8 cellular contexts compared by ENCODE assay signal in the genomic region with DNA sequence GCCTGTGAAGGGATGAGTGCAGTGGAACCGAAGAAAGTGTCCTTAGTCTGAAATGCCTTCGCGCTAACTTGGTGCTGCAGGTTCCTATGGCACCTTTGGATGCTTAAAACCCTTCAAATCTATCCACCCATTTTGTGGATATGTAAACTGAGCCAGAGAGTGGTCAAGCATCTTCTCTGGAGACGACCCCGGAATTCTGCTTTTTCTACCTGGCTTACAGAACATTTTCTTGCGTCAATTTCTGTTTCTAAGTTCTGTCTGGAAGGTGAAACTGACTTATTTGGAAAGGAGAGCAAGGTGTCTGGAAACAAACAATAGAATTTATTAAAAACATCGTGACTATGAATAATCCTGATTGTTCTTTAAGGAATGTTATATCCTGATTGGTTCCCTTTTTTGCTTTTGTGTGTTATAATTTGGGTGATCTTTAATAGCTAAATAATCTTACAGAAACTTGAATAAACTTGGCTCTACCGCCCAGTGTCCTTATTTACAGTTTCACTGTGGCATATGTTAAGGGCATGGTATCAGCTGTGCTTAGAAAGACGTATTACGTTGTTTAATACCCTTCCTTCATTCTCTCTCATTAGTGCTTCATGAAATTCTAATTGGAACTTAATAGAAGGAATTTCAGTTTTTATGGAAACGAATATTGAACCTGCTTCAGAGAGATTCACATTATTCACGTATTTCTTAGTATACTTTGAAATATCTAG. TPM values are rescaled to one million over a fixed set of nuclear protein-coding genes. Genes with fewer than 3 reads are reported as not detected.
DNase-seq lines count a peak whose midpoint lies in the region; ATAC-seq, FAIRE-seq and TF ChIP-seq lines count a peak whose summit lies in the region.
"Not testable (repeated sequence)": the region's sequence is repeated elsewhere in the genome, so short reads cannot be mapped to it uniquely, and the experiment has no call there.

No MANE protein-coding gene starts in this region.

- not testable (repeated sequence) for H3K18ac ChIP-seq in H1 (ENCODE audit: extremely low read depth, low read length)

- peak overlapping the region; percentile 32 for H3K4me3 ChIP-seq in CD8-positive, alpha-beta T cell (ENCODE audit: low read depth, low read length)
- H3K4me3 ChIP-seq in HUES6 (ENCODE audit: low read depth, low read length) (peak overlapping the region; percentile 73), H1 (ENCODE audit: extremely low read depth in 1 of 4, insufficient read depth in 2 of 4, low read depth in 3 of 4, low read length in 4 of 4) (peak overlapping the region; percentile 36 to 65 (median 50); a peak in 7 of 8 replicates), iPS-20b (ENCODE audit: low read length) (peak overlapping the region; percentile 72), neuron (ENCODE audit: low read length) (peak overlapping the region; percentile 91), subcutaneous abdominal adipose tissue (ENCODE audit: low read depth in 1 of 5, low read length in 5 of 5) (peak overlapping the region in 4 of 5 donors; percentile 20 to 54 (median 39))

- H3K9ac ChIP-seq in HUES6 (ENCODE audit: low read length): peak overlapping the region; percentile 58
- peak overlapping the region in 1 of 4 experiments; percentile 28; a peak in 1 of 7 replicates for H3K9ac ChIP-seq in H1 (replicated peaks in 1 of 4; ENCODE audit: extremely low read depth in 1 of 4, low read depth in 3 of 4, low read length in 3 of 4)
- peak overlapping the region; percentile 73; the same call in 1 of the 2 replicates for H3K9ac ChIP-seq in iPS-20b (ENCODE audit: low read depth, low read length)
- peak overlapping the region in 2 of 5 donors; percentile 28 to 56 for H3K9ac ChIP-seq in subcutaneous abdominal adipose tissue (ENCODE audit: low read length in 5 of 5)

- not testable (repeated sequence) for H2AK5ac ChIP-seq in H1 (ENCODE audit: low read depth, low read length)

- not testable (repeated sequence) for H3K79me1 ChIP-seq in H1 (ENCODE audit: low read depth, low read length)

- not testable (repeated sequence) for H3K4ac ChIP-seq in H1 (replicated peaks; ENCODE audit: insufficient read length, low read depth, low read length)

- not testable (repeated sequence) for FAIRE-seq in H1 (lab: Jason Lieb, UNC)

- not testable (repeated sequence) for H3K23me2 ChIP-seq in H1 (ENCODE audit: low read depth, low read length)

- H4K5ac ChIP-seq in H1 (ENCODE audit: insufficient read length, low read depth, low read length): not testable (repeated sequence)

- TF ChIP-seq RAD21 in H1 (IDR thresholded peaks at IDR 0.05 in 1 of 2, conservative IDR thresholded peaks at IDR 0.05 in 1 of 2; ENCODE audit: low read depth in 2 of 2, low read length in 2 of 2): not testable (repeated sequence)

- not testable (repeated sequence) for H4K91ac ChIP-seq in H1 (replicated peaks; ENCODE audit: insufficient read length, low read length)

- WGBS in H1 (ENCODE audit: extremely low coverage in 1 of 2, insufficient coverage in 1 of 2, insufficient read length in 1 of 2, insufficient replicate concordance in 2 of 2, low coverage in 1 of 2, low lambda C conversion rate in 2 of 2, missing lambda C conversion rate in 1 of 2), 2 experiments: 12% methylated on average over 9 of the region's 12 CpGs; no CpG with 5 or more reads in 1 of the 2 experiments

- not testable (repeated sequence) for H3K4me1 ChIP-seq in CD8-positive, alpha-beta T cell (ENCODE audit: insufficient read depth, low read length); HUES6 (ENCODE audit: control insufficient read depth, insufficient read depth, low read length); H1 (replicated peaks in 1 of 4; ENCODE audit: control insufficient read depth in 3 of 4, insufficient read depth in 4 of 4, low read length in 3 of 4); iPS-20b (ENCODE audit: insufficient read depth, low read length); neuron (ENCODE audit: insufficient read depth, low read length)
- peaks cover 0 to 13% (median 11%) of the 10 kb centered on the region in 5 donors for H3K4me1 ChIP-seq in subcutaneous abdominal adipose tissue (ENCODE audit: control insufficient read depth in 5 of 5, insufficient read depth in 5 of 5, low read length in 5 of 5)

- not testable (repeated sequence) for H3K27me3 ChIP-seq in CD8-positive, alpha-beta T cell (ENCODE audit: insufficient read depth, low read length); HUES6 (ENCODE audit: control insufficient read depth, insufficient read depth, low read length); H1 (replicated peaks in 1 of 4; ENCODE audit: control insufficient read depth in 3 of 4, extremely low read depth in 1 of 4, insufficient read depth in 3 of 4, low read length in 3 of 4); iPS-20b (ENCODE audit: insufficient read depth, low read length); neuron (ENCODE audit: insufficient read depth, low read length); subcutaneous abdominal adipose tissue (ENCODE audit: control insufficient read depth in 5 of 5, insufficient read depth in 4 of 5, low read length in 5 of 5)

- H3K4me2 ChIP-seq in H1 (ENCODE audit: insufficient read depth in 1 of 2, low read depth in 2 of 2, low read length in 2 of 2): peak overlapping the region; percentile 63 to 64

- H2BK5ac ChIP-seq in H1 (ENCODE audit: low read depth, low read length): not testable (repeated sequence)

- DNase-seq in CD8-positive, alpha-beta T cell: peak in 1 of 7 experiments; percentile 11
- DNase-seq in RKO (ENCODE audit: low spot score): peak; percentile 22
- DNase-seq in activated naive CD4-positive, alpha-beta T cell treated with anti-CD3 and anti-CD28 coated beads, Interleukin-2, amount 10 ng/mL, durations not matched to agents 7 days and 5 days; H1 (ENCODE audit: low read depth in 1 of 2, low spot score in 2 of 2): not testable (repeated sequence)

- H2AFZ ChIP-seq in H1 (ENCODE audit: low read length); neuron (ENCODE audit: low read depth, low read length): not testable (repeated sequence)

- H2BK15ac ChIP-seq in H1 (ENCODE audit: low read length): not testable (repeated sequence)

- H3K27ac ChIP-seq in CD8-positive, alpha-beta T cell (ENCODE audit: low read depth, low read length); HUES6 (ENCODE audit: low read depth, low read length); H1 (ENCODE audit: low read depth, low read length); iPS-20b (ENCODE audit: low read length); subcutaneous abdominal adipose tissue (ENCODE audit: low read depth, low read length): not testable (repeated sequence)

- intact Hi-C loops in CD8-positive, alpha-beta T cell (cut with DNase I, micrococcal nuclease): loop anchor here (2.0 to 10.0 kb wide), 5 partner anchors 71 to 939 kb away; a partner anchor contains a TSS

- not testable (repeated sequence) for H3K9me3 ChIP-seq in CD8-positive, alpha-beta T cell (ENCODE audit: low read length); HUES6 (ENCODE audit: control insufficient read depth, insufficient read depth, low read depth, low read length); H1 (ENCODE audit: insufficient read depth in 2 of 2, low read depth in 1 of 2, low read length in 1 of 2); iPS-20b (ENCODE audit: insufficient read depth, low read depth, low read length); neuron (ENCODE audit: low read length); subcutaneous abdominal adipose tissue (ENCODE audit: control insufficient read depth in 5 of 5, low read length in 5 of 5)

- H2BK20ac ChIP-seq in H1 (ENCODE audit: low read length): not testable (repeated sequence)

- POLR2A ChIA-PET in CD8-positive, alpha-beta T cell (lab: Charles Lee): interaction anchor here (1.2 kb wide), 1 partner anchor 69 kb away, joined by 5 read pairs; a partner anchor contains a TSS
- POLR2A ChIA-PET in H1 (lab: Charles Lee; ENCODE audit: partially characterized antibody): interaction anchor here (0.9 to 2.4 kb wide), 4 partner anchors 11 to 34 kb away, joined by 3 to 13 read pairs (median 4); no protein-coding TSS in a partner anchor

- H3K27ac Mint-ChIP-seq in CD8-positive, alpha-beta T cell: peak overlapping the region; percentile 60
- H3K27ac Mint-ChIP-seq in activated naive CD4-positive, alpha-beta T cell treated with anti-CD3 and anti-CD28 coated beads, Interleukin-2, amount 10 ng/mL, durations not matched to agents 7 days and 5 days: peak overlapping the region; percentile 80

- not testable (repeated sequence) for TF ChIP-seq EP300 in H1 (IDR thresholded peaks at IDR 0.05; ENCODE audit: borderline replicate concordance in 1 of 2, low read depth in 2 of 2, low read length in 2 of 2)

- not testable (repeated sequence) for H2BK12ac ChIP-seq in H1 (ENCODE audit: low read depth, low read length)

- not testable (repeated sequence) for H3K36me3 ChIP-seq in CD8-positive, alpha-beta T cell (ENCODE audit: insufficient read depth, low read length); neuron (ENCODE audit: insufficient read depth, low read length); subcutaneous abdominal adipose tissue (ENCODE audit: control insufficient read depth in 5 of 5, insufficient read depth in 5 of 5, low read length in 5 of 5)
- peaks cover 15% of the 10 kb centered on the region for H3K36me3 ChIP-seq in HUES6 (ENCODE audit: control insufficient read depth, insufficient read depth, low read length)
- H3K36me3 ChIP-seq in H1 (ENCODE audit: control insufficient read depth in 2 of 4, insufficient read depth in 4 of 4, low read length in 3 of 4): peaks cover 0 to 12% (median 0%) of the 10 kb centered on the region in 4 experiments; a peak in 4 of 8 replicates
- H3K36me3 ChIP-seq in iPS-20b (ENCODE audit: insufficient read depth, low read depth, low read length): peaks cover 29% of the 10 kb centered on the region

- H3K27me3 Mint-ChIP-seq in CD8-positive, alpha-beta T cell (ENCODE audit: low read depth); activated naive CD4-positive, alpha-beta T cell treated with anti-CD3 and anti-CD28 coated beads, Interleukin-2, amount 10 ng/mL, durations not matched to agents 7 days and 5 days: not testable (repeated sequence)

- not testable (repeated sequence) for H3K56ac ChIP-seq in H1 (replicated peaks; ENCODE audit: insufficient read length, low read depth, low read length)

- CTCF ChIA-PET in CD8-positive, alpha-beta T cell (lab: Charles Lee); activated naive CD4-positive, alpha-beta T cell treated with anti-CD3 and anti-CD28 coated beads, Interleukin-2, amount 10 ng/mL, durations not matched to agents 7 days and 5 days (lab: Charles Lee): not testable (repeated sequence)
- CTCF ChIA-PET in H1 (lab: Charles Lee; ENCODE audit: partially characterized antibody): interaction anchor here (1.2 kb wide), 1 partner anchor 37 kb away, joined by 4 read pairs; a partner anchor contains a TSS

- not testable (repeated sequence) for H3K9me3 Mint-ChIP-seq in CD8-positive, alpha-beta T cell; activated naive CD4-positive, alpha-beta T cell treated with anti-CD3 and anti-CD28 coated beads, Interleukin-2, amount 10 ng/mL, durations not matched to agents 7 days and 5 days

- H3K79me2 ChIP-seq in H1 (ENCODE audit: control insufficient read depth in 1 of 2, insufficient read depth in 2 of 2, low read length in 2 of 2): peaks cover 13 to 47% of the 10 kb centered on the region in 2 experiments

- H3K36me3 Mint-ChIP-seq in CD8-positive, alpha-beta T cell: peaks cover 23% of the 10 kb centered on the region
- peaks cover 16% of the 10 kb centered on the region for H3K36me3 Mint-ChIP-seq in activated naive CD4-positive, alpha-beta T cell treated with anti-CD3 and anti-CD28 coated beads, Interleukin-2, amount 10 ng/mL, durations not matched to agents 7 days and 5 days

- H3K23ac ChIP-seq in H1 (ENCODE audit: insufficient read length): not testable (repeated sequence)

- H4K20me1 ChIP-seq in H1 (replicated peaks in 1 of 2; ENCODE audit: control insufficient read depth in 1 of 2, insufficient read depth in 2 of 2, low read length in 2 of 2): not testable (repeated sequence)

- H3K4me1 Mint-ChIP-seq in CD8-positive, alpha-beta T cell (ENCODE audit: low read depth): peaks cover 26% of the 10 kb centered on the region
- peaks cover 31% of the 10 kb centered on the region for H3K4me1 Mint-ChIP-seq in activated naive CD4-positive, alpha-beta T cell treated with anti-CD3 and anti-CD28 coated beads, Interleukin-2, amount 10 ng/mL, durations not matched to agents 7 days and 5 days

- not testable (repeated sequence) for TF ChIP-seq POLR2A in H1 (IDR thresholded peaks at IDR 0.05; ENCODE audit: control extremely low read depth in 1 of 2, low read depth in 2 of 2, low read length in 2 of 2)

- H4K8ac ChIP-seq in H1 (ENCODE audit: extremely low read depth, insufficient read depth, low read length): not testable (repeated sequence)

- not testable (repeated sequence) for H3K14ac ChIP-seq in H1 (ENCODE audit: insufficient read length)

- ATAC-seq in CD8-positive, alpha-beta T cell: not testable (repeated sequence)

- not testable (repeated sequence) for H2BK120ac ChIP-seq in H1 (replicated peaks; ENCODE audit: low read depth, low read length)

- not testable (repeated sequence) for TF ChIP-seq CTCF in CD8-positive, alpha-beta T cell (IDR thresholded peaks at IDR 0.05); H1 (IDR thresholded peaks at IDR 0.05; ENCODE audit: control extremely low read depth in 1 of 3, insufficient read depth in 1 of 3, low read depth in 1 of 3, low read length in 3 of 3)

- H3K4me3 Mint-ChIP-seq in CD8-positive, alpha-beta T cell: peak overlapping the region; percentile 81
- H3K4me3 Mint-ChIP-seq in activated naive CD4-positive, alpha-beta T cell treated with anti-CD3 and anti-CD28 coated beads, Interleukin-2, amount 10 ng/mL, durations not matched to agents 7 days and 5 days: peak overlapping the region; percentile 77

RNA-seq across cellular contexts. Expression of a gene that starts 1.3 kb away (rescaled TPM):
- 10 to 100 TPM; 31.4 to 31.9 TPM for total RNA-seq in CD8-positive, alpha-beta T cell
- 32.1 and 34.6 TPM in 2 replicates for total RNA-seq in H1 (2021; fragmentation: NEBNext Ultra II Directional; extraction: Animal tissue kit (Norgen Biotek cat#: 25700))
- polyA plus RNA-seq in H1 (2011; rRNA removed): 5.3 and 9.1 TPM in 2 replicates
- 12.1 TPM for polyA plus RNA-seq in H1 (2011; cell fraction: cytosol; rRNA removed)
- 7.6 TPM for polyA plus RNA-seq in H1 (2011; cell fraction: nucleus; rRNA removed)
- polyA plus RNA-seq in H1 (2012, experiment 1 of 2): 9.1 to 20.8 TPM (median 11.5 TPM) in 4 replicates
- 2.1 TPM for polyA plus RNA-seq in H1 (2012, experiment 2 of 2)
- 30.4 TPM for polyA plus RNA-seq in H1 (2013, experiment 1 of 2)
- 27.9 TPM for polyA plus RNA-seq in H1 (2013, experiment 2 of 2)
- 11.5 and 19.0 TPM in 2 replicates for polyA minus RNA-seq in H1 (2011; rRNA and poly(A)+ RNA removed)
- polyA minus RNA-seq in H1 (2011; cell fraction: cytosol; rRNA and poly(A)+ RNA removed): 14.6 TPM
- polyA minus RNA-seq in H1 (2011; cell fraction: nucleus; rRNA and poly(A)+ RNA removed): 17.6 TPM

RNA-seq across cellular contexts. Expression of a gene that starts 36.6 kb away (rescaled TPM):
- total RNA-seq in CD8-positive, alpha-beta T cell: 10 to 100 TPM; 27.3 to 27.4 TPM
- total RNA-seq in H1 (2021; fragmentation: NEBNext Ultra II Directional; extraction: Animal tissue kit (Norgen Biotek cat#: 25700)): 96.2 and 108 TPM in 2 replicates
- polyA plus RNA-seq in H1 (2011; rRNA removed): 7.2 and 12.8 TPM in 2 replicates
- polyA plus RNA-seq in H1 (2011; cell fraction: cytosol; rRNA removed): 22.9 TPM
- polyA plus RNA-seq in H1 (2011; cell fraction: nucleus; rRNA removed): 7.2 TPM
- 69.7 to 110 TPM (median 79.8 TPM) in 4 replicates for polyA plus RNA-seq in H1 (2012, experiment 1 of 2)
- polyA plus RNA-seq in H1 (2012, experiment 2 of 2): 18.6 TPM
- polyA plus RNA-seq in H1 (2013, experiment 1 of 2): 63.6 TPM
- polyA plus RNA-seq in H1 (2013, experiment 2 of 2): 61.4 TPM
- 12.7 and 15.9 TPM in 2 replicates for polyA minus RNA-seq in H1 (2011; rRNA and poly(A)+ RNA removed)
- polyA minus RNA-seq in H1 (2011; cell fraction: cytosol; rRNA and poly(A)+ RNA removed): 19.4 TPM
- polyA minus RNA-seq in H1 (2011; cell fraction: nucleus; rRNA and poly(A)+ RNA removed): 14.0 TPM

Comparison
In these comparisons a context has a peak if more than half of its experiments do, and no peak if none do; other contexts are left out.
1. H3K4me3 ChIP-seq: peak in every context shown above with its lines; median percentile 91 in neuron; 73 in HUES6; 72 in iPS-20b; 50 in H1; 39 in subcutaneous abdominal adipose tissue; 32 in CD8-positive, alpha-beta T cell.